ENCODE assay signal across 14 cellular contexts in the genomic region with DNA sequence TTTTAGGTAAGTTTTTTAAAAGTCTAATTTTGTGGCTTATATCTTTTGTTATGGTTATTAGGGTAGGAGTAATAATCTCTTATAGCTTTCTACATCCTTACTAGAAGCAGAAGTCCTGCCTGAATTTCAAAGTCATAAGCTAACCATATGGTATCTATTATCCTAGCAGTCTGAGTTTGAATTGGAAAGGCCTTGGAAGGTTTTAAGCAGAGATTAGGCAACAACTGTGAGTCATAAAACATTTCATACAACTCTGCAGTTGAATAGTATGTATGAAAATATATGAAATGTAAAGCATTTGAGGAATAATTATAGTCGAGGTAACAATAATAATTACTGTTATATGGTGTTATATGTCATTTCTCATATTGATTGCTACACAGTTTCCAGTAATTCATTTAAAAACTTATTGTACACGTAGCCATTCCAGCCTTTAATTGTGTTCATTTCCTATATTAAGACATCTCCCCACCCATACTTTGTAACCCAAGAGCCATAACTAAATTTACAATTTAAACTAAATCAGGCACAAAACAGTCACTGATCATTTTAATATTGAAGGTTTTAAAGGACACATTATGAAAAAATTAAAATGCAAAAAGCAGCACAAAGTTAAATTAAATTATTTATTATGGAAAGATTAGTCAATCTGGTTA.
A peak's percentile ranks its signal among the peaks of the same experiment; 100 is the strongest.
DNase-seq lines count a peak whose midpoint lies in the region; ATAC-seq lines count a peak whose summit lies in the region.
"Had no signal": no experiment of that assay in that cellular context is flagged by ENCODE, and none has a peak within 500 bp of the region (broad histone marks: within the 10 kb centered on the region; RNA-seq: fewer than 3 reads in every experiment).

No MANE protein-coding gene starts in this region.

- DNase-seq in AG08396 (ENCODE audit: low spot score) (peak; percentile 28), HT1080 (ENCODE audit: low read depth) (peak; percentile 18), astrocyte of the hippocampus (ENCODE audit: low read depth, low spot score) (peak; percentile 36), iris pigment epithelial cell (ENCODE audit: low read depth) (peak; percentile 92), SKM-1 treated with dmso at 0.1 percent for 144 hours (lab: John Stamatoyannopoulos, UW; ENCODE audit: unreplicated experiment) (no peak)
- DNase-seq: activated CD4-positive, alpha-beta T cell treated with anti-CD3 and anti-CD28 coated beads, Interleukin-2, amount 50 U/mL, for 4 hours; activated effector memory CD4-positive, alpha-beta T cell treated with anti-CD3 and anti-CD28 coated beads, Interleukin-2, amount 50 U/mL, for 16 hours; left cardiac atrium; NCI-H1105; T-helper 1 cell; uterus had no signal

- no peak for ATAC-seq in HG02588 (IDR thresholded peaks at IDR 0.05; ENCODE audit: unreplicated experiment)
- ATAC-seq in GM18873 (IDR thresholded peaks at IDR 0.05; ENCODE audit: low FRiP score, unreplicated experiment) = no peak
- ATAC-seq in HG02610 (IDR thresholded peaks at IDR 0.05; ENCODE audit: unreplicated experiment) = no peak
